1 cellular context compared by ENCODE assay signal in the genomic region with DNA sequence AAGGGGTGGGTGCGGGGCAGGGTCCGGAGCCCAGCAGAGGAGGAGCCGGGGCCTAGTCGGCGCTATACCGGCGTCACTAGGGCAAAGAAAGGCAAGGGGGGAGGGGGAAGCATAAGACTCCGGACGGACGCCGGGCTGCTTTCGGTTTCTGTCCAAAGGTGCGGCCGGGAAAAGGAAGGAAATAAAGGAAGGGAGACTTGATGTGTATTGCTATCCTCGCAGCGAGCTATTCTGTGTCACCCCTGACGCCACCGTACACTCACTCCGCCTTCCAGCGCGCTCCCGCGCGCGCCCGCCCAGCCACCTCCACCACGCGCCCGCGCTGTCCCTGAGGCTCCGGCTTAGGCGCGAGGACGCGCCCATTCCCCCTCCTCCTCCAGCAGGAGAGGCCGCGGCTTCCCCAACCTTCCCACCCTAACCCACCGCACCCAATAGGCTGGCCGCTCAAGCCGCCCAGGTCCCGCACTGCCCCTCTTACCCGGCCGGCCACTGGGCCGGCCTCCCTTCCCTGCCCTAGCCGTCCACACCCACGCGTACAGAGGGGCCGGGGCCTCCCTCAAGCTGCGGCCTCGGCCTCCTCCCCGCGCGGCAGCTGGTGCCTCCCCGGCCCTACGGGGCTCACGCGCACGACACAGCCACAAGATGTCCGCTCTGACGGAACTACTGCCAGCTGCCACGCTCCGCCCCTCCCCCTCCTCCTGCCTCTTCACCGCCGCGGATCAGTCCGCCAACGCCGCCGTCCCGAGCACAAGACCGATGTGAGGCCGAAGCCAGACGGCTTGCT.
TF ChIP-seq lines count a peak whose summit lies in the region.

A gene (minus strand): TSS at position 662 of the 784 bp plus-strand sequence. CDS start 1,043 bp downstream, outside the sequence.

TF ChIP-seq in K562, 482 proteins besides CTCF, POLR2A, EP300 and RAD21 (continued from another document and continues in another):
- TF ChIP-seq, protein P1, sequence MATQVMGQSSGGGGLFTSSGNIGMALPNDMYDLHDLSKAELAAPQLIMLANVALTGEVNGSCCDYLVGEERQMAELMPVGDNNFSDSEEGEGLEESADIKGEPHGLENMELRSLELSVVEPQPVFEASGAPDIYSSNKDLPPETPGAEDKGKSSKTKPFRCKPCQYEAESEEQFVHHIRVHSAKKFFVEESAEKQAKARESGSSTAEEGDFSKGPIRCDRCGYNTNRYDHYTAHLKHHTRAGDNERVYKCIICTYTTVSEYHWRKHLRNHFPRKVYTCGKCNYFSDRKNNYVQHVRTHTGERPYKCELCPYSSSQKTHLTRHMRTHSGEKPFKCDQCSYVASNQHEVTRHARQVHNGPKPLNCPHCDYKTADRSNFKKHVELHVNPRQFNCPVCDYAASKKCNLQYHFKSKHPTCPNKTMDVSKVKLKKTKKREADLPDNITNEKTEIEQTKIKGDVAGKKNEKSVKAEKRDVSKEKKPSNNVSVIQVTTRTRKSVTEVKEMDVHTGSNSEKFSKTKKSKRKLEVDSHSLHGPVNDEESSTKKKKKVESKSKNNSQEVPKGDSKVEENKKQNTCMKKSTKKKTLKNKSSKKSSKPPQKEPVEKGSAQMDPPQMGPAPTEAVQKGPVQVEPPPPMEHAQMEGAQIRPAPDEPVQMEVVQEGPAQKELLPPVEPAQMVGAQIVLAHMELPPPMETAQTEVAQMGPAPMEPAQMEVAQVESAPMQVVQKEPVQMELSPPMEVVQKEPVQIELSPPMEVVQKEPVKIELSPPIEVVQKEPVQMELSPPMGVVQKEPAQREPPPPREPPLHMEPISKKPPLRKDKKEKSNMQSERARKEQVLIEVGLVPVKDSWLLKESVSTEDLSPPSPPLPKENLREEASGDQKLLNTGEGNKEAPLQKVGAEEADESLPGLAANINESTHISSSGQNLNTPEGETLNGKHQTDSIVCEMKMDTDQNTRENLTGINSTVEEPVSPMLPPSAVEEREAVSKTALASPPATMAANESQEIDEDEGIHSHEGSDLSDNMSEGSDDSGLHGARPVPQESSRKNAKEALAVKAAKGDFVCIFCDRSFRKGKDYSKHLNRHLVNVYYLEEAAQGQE (CRISPR knock-in tag; IDR thresholded peaks at IDR 0.05; ENCODE audit: low read depth): peak; percentile 66; the same call in 1 of the 2 replicates
- TF ChIP-seq HCFC1 (IDR thresholded peaks at IDR 0.05; ENCODE audit: low read depth, low read length): no peak
- TF ChIP-seq, protein P2, sequence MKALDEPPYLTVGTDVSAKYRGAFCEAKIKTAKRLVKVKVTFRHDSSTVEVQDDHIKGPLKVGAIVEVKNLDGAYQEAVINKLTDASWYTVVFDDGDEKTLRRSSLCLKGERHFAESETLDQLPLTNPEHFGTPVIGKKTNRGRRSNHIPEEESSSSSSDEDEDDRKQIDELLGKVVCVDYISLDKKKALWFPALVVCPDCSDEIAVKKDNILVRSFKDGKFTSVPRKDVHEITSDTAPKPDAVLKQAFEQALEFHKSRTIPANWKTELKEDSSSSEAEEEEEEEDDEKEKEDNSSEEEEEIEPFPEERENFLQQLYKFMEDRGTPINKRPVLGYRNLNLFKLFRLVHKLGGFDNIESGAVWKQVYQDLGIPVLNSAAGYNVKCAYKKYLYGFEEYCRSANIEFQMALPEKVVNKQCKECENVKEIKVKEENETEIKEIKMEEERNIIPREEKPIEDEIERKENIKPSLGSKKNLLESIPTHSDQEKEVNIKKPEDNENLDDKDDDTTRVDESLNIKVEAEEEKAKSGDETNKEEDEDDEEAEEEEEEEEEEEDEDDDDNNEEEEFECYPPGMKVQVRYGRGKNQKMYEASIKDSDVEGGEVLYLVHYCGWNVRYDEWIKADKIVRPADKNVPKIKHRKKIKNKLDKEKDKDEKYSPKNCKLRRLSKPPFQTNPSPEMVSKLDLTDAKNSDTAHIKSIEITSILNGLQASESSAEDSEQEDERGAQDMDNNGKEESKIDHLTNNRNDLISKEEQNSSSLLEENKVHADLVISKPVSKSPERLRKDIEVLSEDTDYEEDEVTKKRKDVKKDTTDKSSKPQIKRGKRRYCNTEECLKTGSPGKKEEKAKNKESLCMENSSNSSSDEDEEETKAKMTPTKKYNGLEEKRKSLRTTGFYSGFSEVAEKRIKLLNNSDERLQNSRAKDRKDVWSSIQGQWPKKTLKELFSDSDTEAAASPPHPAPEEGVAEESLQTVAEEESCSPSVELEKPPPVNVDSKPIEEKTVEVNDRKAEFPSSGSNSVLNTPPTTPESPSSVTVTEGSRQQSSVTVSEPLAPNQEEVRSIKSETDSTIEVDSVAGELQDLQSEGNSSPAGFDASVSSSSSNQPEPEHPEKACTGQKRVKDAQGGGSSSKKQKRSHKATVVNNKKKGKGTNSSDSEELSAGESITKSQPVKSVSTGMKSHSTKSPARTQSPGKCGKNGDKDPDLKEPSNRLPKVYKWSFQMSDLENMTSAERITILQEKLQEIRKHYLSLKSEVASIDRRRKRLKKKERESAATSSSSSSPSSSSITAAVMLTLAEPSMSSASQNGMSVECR (CRISPR knock-in tag; IDR thresholded peaks at IDR 0.05): peak; percentile 90
- peak; percentile 30; the same call in 1 of the 2 replicates for TF ChIP-seq RAD51 (IDR thresholded peaks at IDR 0.05; ENCODE audit: borderline replicate concordance, low read depth)
- TF ChIP-seq, protein P3, sequence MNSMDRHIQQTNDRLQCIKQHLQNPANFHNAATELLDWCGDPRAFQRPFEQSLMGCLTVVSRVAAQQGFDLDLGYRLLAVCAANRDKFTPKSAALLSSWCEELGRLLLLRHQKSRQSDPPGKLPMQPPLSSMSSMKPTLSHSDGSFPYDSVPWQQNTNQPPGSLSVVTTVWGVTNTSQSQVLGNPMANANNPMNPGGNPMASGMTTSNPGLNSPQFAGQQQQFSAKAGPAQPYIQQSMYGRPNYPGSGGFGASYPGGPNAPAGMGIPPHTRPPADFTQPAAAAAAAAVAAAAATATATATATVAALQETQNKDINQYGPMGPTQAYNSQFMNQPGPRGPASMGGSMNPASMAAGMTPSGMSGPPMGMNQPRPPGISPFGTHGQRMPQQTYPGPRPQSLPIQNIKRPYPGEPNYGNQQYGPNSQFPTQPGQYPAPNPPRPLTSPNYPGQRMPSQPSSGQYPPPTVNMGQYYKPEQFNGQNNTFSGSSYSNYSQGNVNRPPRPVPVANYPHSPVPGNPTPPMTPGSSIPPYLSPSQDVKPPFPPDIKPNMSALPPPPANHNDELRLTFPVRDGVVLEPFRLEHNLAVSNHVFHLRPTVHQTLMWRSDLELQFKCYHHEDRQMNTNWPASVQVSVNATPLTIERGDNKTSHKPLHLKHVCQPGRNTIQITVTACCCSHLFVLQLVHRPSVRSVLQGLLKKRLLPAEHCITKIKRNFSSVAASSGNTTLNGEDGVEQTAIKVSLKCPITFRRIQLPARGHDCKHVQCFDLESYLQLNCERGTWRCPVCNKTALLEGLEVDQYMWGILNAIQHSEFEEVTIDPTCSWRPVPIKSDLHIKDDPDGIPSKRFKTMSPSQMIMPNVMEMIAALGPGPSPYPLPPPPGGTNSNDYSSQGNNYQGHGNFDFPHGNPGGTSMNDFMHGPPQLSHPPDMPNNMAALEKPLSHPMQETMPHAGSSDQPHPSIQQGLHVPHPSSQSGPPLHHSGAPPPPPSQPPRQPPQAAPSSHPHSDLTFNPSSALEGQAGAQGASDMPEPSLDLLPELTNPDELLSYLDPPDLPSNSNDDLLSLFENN (IDR thresholded peaks at IDR 0.05; ENCODE audit: low read depth in 2 of 2, low read length in 2 of 2): no peak
- peak; percentile 98 for TF ChIP-seq TAF9B (IDR thresholded peaks at IDR 0.05; ENCODE audit: partially characterized antibody)
- peak; percentile 89 for TF ChIP-seq NBN (IDR thresholded peaks at IDR 0.05; ENCODE audit: low read depth)
- TF ChIP-seq L3MBTL2 (IDR thresholded peaks at IDR 0.05): peak; percentile 68
- peak; percentile 85 to 90 for TF ChIP-seq MAZ (CRISPR knock-in tag; conservative IDR thresholded peaks at IDR 0.05 in 1 of 2, IDR thresholded peaks at IDR 0.05 in 1 of 2)
- no peak for TF ChIP-seq NFATC3 (IDR thresholded peaks at IDR 0.05)
- TF ChIP-seq MYNN (IDR thresholded peaks at IDR 0.05): peak; percentile 60; the same call in 1 of the 2 replicates
- TF ChIP-seq MYNN (CRISPR knock-in tag; IDR thresholded peaks at IDR 0.05): no peak
- TF ChIP-seq NCOA1 (IDR thresholded peaks at IDR 0.05; ENCODE audit: low read depth): peak; percentile 79; the same call in 1 of the 2 replicates
- no peak for TF ChIP-seq GABPB2 (CRISPR knock-in tag; conservative IDR thresholded peaks at IDR 0.05)
- TF ChIP-seq MTF1 (CRISPR knock-in tag; IDR thresholded peaks at IDR 0.05; ENCODE audit: borderline replicate concordance): no peak
- TF ChIP-seq RBM25 (IDR thresholded peaks at IDR 0.05; ENCODE audit: low read depth, low read length, severe bottlenecking): peak; percentile 87
- TF ChIP-seq KDM2B (CRISPR knock-in tag; IDR thresholded peaks at IDR 0.05): no peak
- TF ChIP-seq, protein P4, sequence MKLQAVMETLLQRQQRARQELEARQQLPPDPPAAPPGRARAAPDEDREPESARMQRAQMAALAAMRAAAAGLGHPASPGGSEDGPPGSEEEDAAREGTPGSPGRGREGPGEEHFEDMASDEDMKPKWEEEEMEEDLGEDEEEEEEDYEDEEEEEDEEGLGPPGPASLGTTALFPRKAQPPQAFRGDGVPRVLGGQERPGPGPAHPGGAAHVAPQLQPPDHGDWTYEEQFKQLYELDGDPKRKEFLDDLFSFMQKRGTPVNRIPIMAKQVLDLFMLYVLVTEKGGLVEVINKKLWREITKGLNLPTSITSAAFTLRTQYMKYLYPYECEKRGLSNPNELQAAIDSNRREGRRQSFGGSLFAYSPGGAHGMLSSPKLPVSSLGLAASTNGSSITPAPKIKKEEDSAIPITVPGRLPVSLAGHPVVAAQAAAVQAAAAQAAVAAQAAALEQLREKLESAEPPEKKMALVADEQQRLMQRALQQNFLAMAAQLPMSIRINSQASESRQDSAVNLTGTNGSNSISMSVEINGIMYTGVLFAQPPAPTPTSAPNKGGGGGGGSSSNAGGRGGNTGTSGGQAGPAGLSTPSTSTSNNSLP (IDR thresholded peaks at IDR 0.05; ENCODE audit: borderline replicate concordance, low read depth, low read length): 0 out of 2 replicates have a peak, but pooled peaks have one; percentile 11
- TF ChIP-seq TCF7 (IDR thresholded peaks at IDR 0.05; ENCODE audit: borderline replicate concordance): peak; percentile 83; the same call in 1 of the 2 replicates
- TF ChIP-seq, protein P5, sequence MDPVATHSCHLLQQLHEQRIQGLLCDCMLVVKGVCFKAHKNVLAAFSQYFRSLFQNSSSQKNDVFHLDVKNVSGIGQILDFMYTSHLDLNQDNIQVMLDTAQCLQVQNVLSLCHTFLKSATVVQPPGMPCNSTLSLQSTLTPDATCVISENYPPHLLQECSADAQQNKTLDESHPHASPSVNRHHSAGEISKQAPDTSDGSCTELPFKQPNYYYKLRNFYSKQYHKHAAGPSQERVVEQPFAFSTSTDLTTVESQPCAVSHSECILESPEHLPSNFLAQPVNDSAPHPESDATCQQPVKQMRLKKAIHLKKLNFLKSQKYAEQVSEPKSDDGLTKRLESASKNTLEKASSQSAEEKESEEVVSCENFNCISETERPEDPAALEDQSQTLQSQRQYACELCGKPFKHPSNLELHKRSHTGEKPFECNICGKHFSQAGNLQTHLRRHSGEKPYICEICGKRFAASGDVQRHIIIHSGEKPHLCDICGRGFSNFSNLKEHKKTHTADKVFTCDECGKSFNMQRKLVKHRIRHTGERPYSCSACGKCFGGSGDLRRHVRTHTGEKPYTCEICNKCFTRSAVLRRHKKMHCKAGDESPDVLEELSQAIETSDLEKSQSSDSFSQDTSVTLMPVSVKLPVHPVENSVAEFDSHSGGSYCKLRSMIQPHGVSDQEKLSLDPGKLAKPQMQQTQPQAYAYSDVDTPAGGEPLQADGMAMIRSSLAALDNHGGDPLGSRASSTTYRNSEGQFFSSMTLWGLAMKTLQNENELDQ (CRISPR knock-in tag; IDR thresholded peaks at IDR 0.05; ENCODE audit: borderline replicate concordance): 0 out of 2 replicates have a peak, but pooled peaks have one; percentile 79
- TF ChIP-seq HNRNPK (IDR thresholded peaks at IDR 0.05; ENCODE audit: low read depth, low read length, poor library complexity, severe bottlenecking): peak; percentile 19
- TF ChIP-seq HDGF (IDR thresholded peaks at IDR 0.05): no peak
- peak; percentile 73 for TF ChIP-seq KLF13 (tag; IDR thresholded peaks at IDR 0.05; ENCODE audit: borderline replicate concordance, low read depth)
- no peak for TF ChIP-seq SETDB1 (IDR thresholded peaks at IDR 0.05; ENCODE audit: low read length)
- TF ChIP-seq ZC3H8 (IDR thresholded peaks at IDR 0.05): peak; percentile 61; the same call in 1 of the 2 replicates
- TF ChIP-seq STAT5A (IDR thresholded peaks at IDR 0.05; ENCODE audit: borderline replicate concordance, low read length): 0 out of 2 replicates have a peak, but pooled peaks have one; percentile 18
- TF ChIP-seq ZNF174 (CRISPR knock-in tag; IDR thresholded peaks at IDR 0.05): 0 out of 2 replicates have a peak, but pooled peaks have one; percentile 21
- TF ChIP-seq FIP1L1 (IDR thresholded peaks at IDR 0.05; ENCODE audit: low read depth, low read length, poor library complexity, severe bottlenecking): peak; percentile 99
- TF ChIP-seq SMAD1 (IDR thresholded peaks at IDR 0.05; ENCODE audit: low read depth, low read length, partially characterized antibody): no peak
- no peak for TF ChIP-seq SNRNP70 (optimal IDR thresholded peaks at IDR 0.05; ENCODE audit: low read depth, low read length)
- peak; percentile 16; the same call in 1 of the 2 replicates for TF ChIP-seq CEBPG (CRISPR knock-in tag; IDR thresholded peaks at IDR 0.05)
- no peak for TF ChIP-seq CEBPG (tag; conservative IDR thresholded peaks at IDR 0.05 in 1 of 2, IDR thresholded peaks at IDR 0.05 in 1 of 2)
- TF ChIP-seq, protein P6, sequence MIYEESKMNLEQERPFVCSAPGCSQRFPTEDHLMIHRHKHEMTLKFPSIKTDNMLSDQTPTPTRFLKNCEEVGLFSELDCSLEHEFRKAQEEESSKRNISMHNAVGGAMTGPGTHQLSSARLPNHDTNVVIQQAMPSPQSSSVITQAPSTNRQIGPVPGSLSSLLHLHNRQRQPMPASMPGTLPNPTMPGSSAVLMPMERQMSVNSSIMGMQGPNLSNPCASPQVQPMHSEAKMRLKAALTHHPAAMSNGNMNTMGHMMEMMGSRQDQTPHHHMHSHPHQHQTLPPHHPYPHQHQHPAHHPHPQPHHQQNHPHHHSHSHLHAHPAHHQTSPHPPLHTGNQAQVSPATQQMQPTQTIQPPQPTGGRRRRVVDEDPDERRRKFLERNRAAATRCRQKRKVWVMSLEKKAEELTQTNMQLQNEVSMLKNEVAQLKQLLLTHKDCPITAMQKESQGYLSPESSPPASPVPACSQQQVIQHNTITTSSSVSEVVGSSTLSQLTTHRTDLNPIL (CRISPR knock-in tag; IDR thresholded peaks at IDR 0.05): no peak
- peak; percentile 56; the same call in 1 of the 2 replicates for TF ChIP-seq MIER1 (IDR thresholded peaks at IDR 0.05; ENCODE audit: low read depth)
- TF ChIP-seq RBM39 (optimal IDR thresholded peaks at IDR 0.05; ENCODE audit: low read depth, low read length): no peak
- peak; percentile 43 to 87; a peak in 3 of 4 replicates for TF ChIP-seq TRIM24 (IDR thresholded peaks at IDR 0.05)
- no peak for TF ChIP-seq KLF16 (IDR thresholded peaks at IDR 0.05)
- TF ChIP-seq, protein P7, sequence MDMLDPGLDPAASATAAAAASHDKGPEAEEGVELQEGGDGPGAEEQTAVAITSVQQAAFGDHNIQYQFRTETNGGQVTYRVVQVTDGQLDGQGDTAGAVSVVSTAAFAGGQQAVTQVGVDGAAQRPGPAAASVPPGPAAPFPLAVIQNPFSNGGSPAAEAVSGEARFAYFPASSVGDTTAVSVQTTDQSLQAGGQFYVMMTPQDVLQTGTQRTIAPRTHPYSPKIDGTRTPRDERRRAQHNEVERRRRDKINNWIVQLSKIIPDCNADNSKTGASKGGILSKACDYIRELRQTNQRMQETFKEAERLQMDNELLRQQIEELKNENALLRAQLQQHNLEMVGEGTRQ (CRISPR knock-in tag; IDR thresholded peaks at IDR 0.05): no peak
